Comparison of ENCODE assay signal across 1 cellular context in genomic region chr1:7985851-7986612, GRCh38.
TF ChIP-seq lines count a peak whose summit lies in the region.

No MANE protein-coding gene starts in this region.

TF ChIP-seq in HepG2, 621 proteins besides CTCF, POLR2A, EP300 and RAD21:
- TF ChIP-seq ZKSCAN1 (IDR thresholded peaks at IDR 0.05; ENCODE audit: low read length) (0 out of 2 replicates have a peak, but pooled peaks have one; percentile 47), ZKSCAN5 (CRISPR knock-in tag; IDR thresholded peaks at IDR 0.05) (no peak), RBM22 (optimal IDR thresholded peaks at IDR 0.05; ENCODE audit: low read length) (peak; percentile 11), ZSCAN9 (CRISPR knock-in tag; IDR thresholded peaks at IDR 0.05; ENCODE audit: borderline replicate concordance) (no peak), KLF13 (CRISPR knock-in tag; IDR thresholded peaks at IDR 0.05) (no peak), AGO2 (optimal IDR thresholded peaks at IDR 0.05; ENCODE audit: low read depth, low read length) (peak; percentile 44), POLR2AphosphoS5 (IDR thresholded peaks at IDR 0.05; ENCODE audit: low read depth, low read length) (0 out of 2 replicates have a peak, but pooled peaks have one; percentile 13), ZNF282 (IDR thresholded peaks at IDR 0.05; ENCODE audit: partially characterized antibody) (no peak)
